In genomic region chr2:111958901-111959300, GRCh38 we compare ENCODE assay signal across 17 cellular contexts.
DNase-seq lines count a peak whose midpoint lies in the region; ATAC-seq and TF ChIP-seq lines count a peak whose summit lies in the region.
"Had no signal": no experiment of that assay in that cellular context is flagged by ENCODE, and none has a peak within 500 bp of the region (broad histone marks: within the 10 kb centered on the region; RNA-seq: fewer than 3 reads in every experiment).

No MANE protein-coding gene starts in this region.

- TF ChIP-seq EP300 in SK-N-SH (IDR thresholded peaks at IDR 0.05; ENCODE audit: borderline replicate concordance in 1 of 2, low read depth in 1 of 2, low read length in 1 of 2) (no peak), upper lobe of left lung (IDR thresholded peaks at IDR 0.05) (no peak)

- H2AFZ ChIP-seq in SK-N-SH (ENCODE audit: low read depth) = no peak overlapping the region

- no peak overlapping the region for H3K9ac ChIP-seq in SK-N-SH
- H3K9ac ChIP-seq in mesendoderm (ENCODE audit: low read length) = no peak overlapping the region

- H3K4me3 ChIP-seq in SK-N-SH (ENCODE audit: low read depth in 2 of 2, low read length in 1 of 2) (no peak overlapping the region), mesendoderm (ENCODE audit: low read length) (no peak overlapping the region), upper lobe of left lung (no peak overlapping the region)
- H3K4me3 ChIP-seq: psoas muscle had no signal

- H3K4me1 ChIP-seq in SK-N-SH (ENCODE audit: control insufficient read depth in 1 of 2, insufficient read depth in 2 of 2, low read depth in 1 of 2, low read length in 1 of 2) = no peaks in the 10 kb centered on the region
- no peaks in the 10 kb centered on the region for H3K4me1 ChIP-seq in mesendoderm (ENCODE audit: control insufficient read depth, low read depth, low read length)
- peaks cover 0 to 15% (median 12%) of the 10 kb centered on the region in 4 donors for H3K4me1 ChIP-seq in upper lobe of left lung
- H3K4me1 ChIP-seq: psoas muscle had no signal

- no peak for ATAC-seq in SK-N-SH treated with all-trans-retinoic acid at 6 μM for 48 hours
- no peak for ATAC-seq in upper lobe of left lung (ENCODE audit: low FRiP score in 2 of 2)
- ATAC-seq in GM19324 (IDR thresholded peaks at IDR 0.05; ENCODE audit: low FRiP score, unreplicated experiment) = no peak
- ATAC-seq in HG02623 (IDR thresholded peaks at IDR 0.05; ENCODE audit: unreplicated experiment) = no peak
- ATAC-seq in HG02885 (IDR thresholded peaks at IDR 0.05; ENCODE audit: poor library complexity, unreplicated experiment) = no peak
- ATAC-seq: esophagus mucosa, psoas muscle had no signal

- H2BK15ac ChIP-seq in mesendoderm (replicated peaks; ENCODE audit: low read depth) = no peak overlapping the region

- DNase-seq in SK-N-SH = no peak
- DNase-seq in caudate nucleus (lab: John Stamatoyannopoulos, UW) = no peak
- peak; percentile 18 for DNase-seq in mesendoderm
- DNase-seq in upper lobe of left lung = no peak
- DNase-seq: activated naive CD8-positive, alpha-beta T cell treated with anti-CD3 and anti-CD28 coated beads, Interleukin-2, amount 10 ng/mL, durations not matched to agents 7 days and 5 days; activated T-cell treated with anti-CD3 and anti-CD28 coated beads, Interleukin-2, amount 50 U/mL, for 24 hours; DMS79 treated with DMSO at 0.1 percent for 48 hours; NCI-H2029; NCI-H524; psoas muscle had no signal

- no peak for TF ChIP-seq POLR2A in upper lobe of left lung (IDR thresholded peaks at IDR 0.05)

- POLR2A ChIA-PET in SK-N-SH (lab: Yijun Ruan, JAX) = no interaction called here

- H3K79me2 ChIP-seq in SK-N-SH (ENCODE audit: insufficient read depth) = no peaks in the 10 kb centered on the region
- H3K79me2 ChIP-seq in mesendoderm (ENCODE audit: control insufficient read depth, insufficient read depth, low read length) = no peaks in the 10 kb centered on the region

- no peak overlapping the region for H3K27ac ChIP-seq in SK-N-SH (ENCODE audit: low read depth in 2 of 2, low read length in 1 of 2)
- H3K27ac ChIP-seq in caudate nucleus (ENCODE audit: low read depth, low read length) = peak overlapping the region; percentile 81
- H3K27ac ChIP-seq in mesendoderm (ENCODE audit: low read depth, low read length) = no peak overlapping the region
- H3K27ac ChIP-seq in upper lobe of left lung = peak overlapping the region in 3 of 4 donors; percentile 37 to 74 (median 74)
- H3K27ac ChIP-seq: 22Rv1, C4-2B, psoas muscle had no signal

- TF ChIP-seq CTCF in SK-N-SH (IDR thresholded peaks at IDR 0.05) (peak; percentile 22; the same call in 1 of the 2 replicates), upper lobe of left lung (IDR thresholded peaks at IDR 0.05) (peak in 1 of 6 experiments; percentile 21)

- no peak overlapping the region for H2BK5ac ChIP-seq in mesendoderm (ENCODE audit: low read length)

- H3K9me2 ChIP-seq in SK-N-SH = no peaks in the 10 kb centered on the region

- no peak overlapping the region for H3K18ac ChIP-seq in mesendoderm (ENCODE audit: low read length)

- H4K5ac ChIP-seq in mesendoderm (ENCODE audit: low read length) = no peak overlapping the region

- H3K4me2 ChIP-seq in SK-N-SH (no peak overlapping the region), mesendoderm (ENCODE audit: low read length) (no peak overlapping the region)

- CTCF ChIA-PET in SK-N-SH (lab: Yijun Ruan, JAX) = no interaction called here

- H3K23ac ChIP-seq in mesendoderm (ENCODE audit: low read length) = no peak overlapping the region

- WGBS in SK-N-SH (ENCODE audit: low lambda C conversion rate) = 68% methylated on average over 1 of the region's 1 CpG
- WGBS in mesendoderm (ENCODE audit: extremely low coverage, insufficient coverage, low lambda C conversion rate) = no CpG with 5 or more reads among the region's 1 CpG
- 85 to 94% methylated on average over 1 of the region's 1 CpG for WGBS in upper lobe of left lung, 2 donors

- no peaks in the 10 kb centered on the region for H3K79me1 ChIP-seq in mesendoderm (ENCODE audit: low read length)

- H3K27me3 ChIP-seq in SK-N-SH (ENCODE audit: insufficient read depth) (no peaks in the 10 kb centered on the region), mesendoderm (ENCODE audit: insufficient read depth, low read length, poor library complexity) (no peaks in the 10 kb centered on the region), upper lobe of left lung (no peaks in the 10 kb centered on the region)

- H3K36me3 ChIP-seq in SK-N-SH (replicated peaks in 1 of 2; ENCODE audit: control insufficient read depth in 1 of 2, insufficient read depth in 2 of 2, low read length in 1 of 2) (no peaks in the 10 kb centered on the region), mesendoderm (ENCODE audit: control insufficient read depth, insufficient read depth, low read length) (no peaks in the 10 kb centered on the region), upper lobe of left lung (no peaks in the 10 kb centered on the region)

- H3F3A ChIP-seq in SK-N-SH (replicated peaks; ENCODE audit: insufficient read depth) = no peaks in the 10 kb centered on the region

- no peak overlapping the region for H2AK5ac ChIP-seq in mesendoderm (ENCODE audit: low read length)

- no peak for TF ChIP-seq RAD21 in SK-N-SH (IDR thresholded peaks at IDR 0.05; ENCODE audit: low read length)

- no peaks in the 10 kb centered on the region for H3K9me3 ChIP-seq in SK-N-SH
- H3K9me3 ChIP-seq in upper lobe of left lung = no peaks in the 10 kb centered on the region
- H3K9me3 ChIP-seq: psoas muscle had no signal

- no peak overlapping the region for H3K56ac ChIP-seq in mesendoderm (ENCODE audit: low read length)

- no peak overlapping the region for H3K4ac ChIP-seq in mesendoderm (ENCODE audit: low read depth, low read length)

- H4K20me1 ChIP-seq in SK-N-SH (ENCODE audit: insufficient read depth) = no peaks in the 10 kb centered on the region

- no peak overlapping the region for H4K8ac ChIP-seq in mesendoderm (ENCODE audit: low read depth, low read length)

- no peak overlapping the region for H2BK120ac ChIP-seq in mesendoderm (ENCODE audit: low read depth, low read length)

TF ChIP-seq in SK-N-SH, 30 proteins besides CTCF, POLR2A, EP300 and RAD21:
- no peak for TF ChIP-seq FOSL2 (IDR thresholded peaks at IDR 0.05; ENCODE audit: borderline replicate concordance, low read depth)
- no peak for TF ChIP-seq NRF1 (IDR thresholded peaks at IDR 0.05; ENCODE audit: low read depth, low read length)
- no peak for TF ChIP-seq CHD2 (IDR thresholded peaks at IDR 0.05; ENCODE audit: low read length, partially characterized antibody)
TF ChIP-seq in SK-N-SH: peak in this region for 0.

TF ChIP-seq in SK-N-SH treated with all-trans-retinoic acid at 6 μM for 48 hours, 23 proteins besides CTCF, POLR2A, EP300 and RAD21:
- no peak for TF ChIP-seq CREB5 (CRISPR knock-in tag; IDR thresholded peaks at IDR 0.05; ENCODE audit: low read depth)
- no peak for TF ChIP-seq CSDC2 (CRISPR knock-in tag; IDR thresholded peaks at IDR 0.05)
- no peak for TF ChIP-seq ZFP3 (CRISPR knock-in tag; IDR thresholded peaks at IDR 0.05)
- no peak for TF ChIP-seq CSRNP3 (CRISPR knock-in tag; IDR thresholded peaks at IDR 0.05)
- no peak for TF ChIP-seq GLIS3 (CRISPR knock-in tag; IDR thresholded peaks at IDR 0.05)

Comparison
In these comparisons a context has a peak if more than half of its experiments do, and no peak if none do; other contexts are left out.
1. H3K27ac ChIP-seq: peak in caudate nucleus (single experiment) and upper lobe of left lung (3 of 4); none in SK-N-SH (0 of 2) and mesendoderm (single experiment).